11 cellular contexts compared by ENCODE assay signal in genomic region chr3:176867681-176868663, GRCh38.
DNase-seq lines count a peak whose midpoint lies in the region; ATAC-seq, FAIRE-seq and TF ChIP-seq lines count a peak whose summit lies in the region.
"Had no signal": no experiment of that assay in that cellular context is flagged by ENCODE, and none has a peak within 500 bp of the region (broad histone marks: within the 10 kb centered on the region; RNA-seq: fewer than 3 reads in every experiment).

No MANE protein-coding gene starts in this region.

- no peaks in the 10 kb centered on the region for H3K79me1 ChIP-seq in H1 (ENCODE audit: low read depth, low read length)

- intact Hi-C loops in thyroid gland (cut with DNase I), result no loop called here

- H3K56ac ChIP-seq in H1 (replicated peaks; ENCODE audit: insufficient read length, low read depth, low read length), result no peak overlapping the region

- WGBS in H1 (ENCODE audit: extremely low coverage in 1 of 2, insufficient coverage in 1 of 2, insufficient read length in 1 of 2, insufficient replicate concordance in 2 of 2, low coverage in 1 of 2, low lambda C conversion rate in 2 of 2, missing lambda C conversion rate in 1 of 2), 2 experiments, result 89% methylated on average over 7 of the region's 7 CpGs; no CpG with 5 or more reads in 1 of the 2 experiments
- 43 to 46% methylated on average over 7 of the region's 7 CpGs for WGBS in thyroid gland, 2 donors

- no peaks in the 10 kb centered on the region for H3K79me2 ChIP-seq in H1 (ENCODE audit: control insufficient read depth in 1 of 2, insufficient read depth in 2 of 2, low read length in 2 of 2)

- H3K4me2 ChIP-seq in H1 (ENCODE audit: insufficient read depth in 1 of 2, low read depth in 2 of 2, low read length in 2 of 2), result no peak overlapping the region
- H3K4me2 ChIP-seq: A549 had no signal

- H3K27me3 ChIP-seq in H1 (replicated peaks in 1 of 4; ENCODE audit: control insufficient read depth in 3 of 4, extremely low read depth in 1 of 4, insufficient read depth in 3 of 4, low read length in 3 of 4), result no peaks in the 10 kb centered on the region
- no peaks in the 10 kb centered on the region for H3K27me3 ChIP-seq in thyroid gland

- H3K4me3 ChIP-seq in H1 (ENCODE audit: extremely low read depth in 1 of 4, insufficient read depth in 2 of 4, low read depth in 3 of 4, low read length in 4 of 4) (no peak overlapping the region), thyroid gland (replicated peaks in 1 of 3) (no peak overlapping the region)
- H3K4me3 ChIP-seq: A549 had no signal

- FAIRE-seq in H1 (lab: Jason Lieb, UNC), result no peak
- FAIRE-seq: A549, H54 had no signal

- H3K18ac ChIP-seq in H1 (ENCODE audit: extremely low read depth, low read length), result no peak overlapping the region

- H2BK15ac ChIP-seq in H1 (ENCODE audit: low read length), result no peak overlapping the region

- no peak overlapping the region for H3K4ac ChIP-seq in H1 (replicated peaks; ENCODE audit: insufficient read length, low read depth, low read length)

- H3K4me3 Mint-ChIP-seq in HFFc6, result no peak overlapping the region
- no peak overlapping the region for H3K4me3 Mint-ChIP-seq in WTC11
- H3K4me3 Mint-ChIP-seq: T-helper 1 cell treated with Interleukin-12 subunit alpha and Interleukin-12 subunit beta and Interleukin-4 antibody, amounts not matched to agents 30 μg/mL and 1 μg/mL, for 36 hours had no signal

- no peak overlapping the region for H4K5ac ChIP-seq in H1 (ENCODE audit: insufficient read length, low read depth, low read length)

- H3K9me3 Mint-ChIP-seq in HFFc6 (peaks cover 4% of the 10 kb centered on the region; the same call in 1 of the 2 replicates), WTC11 (peaks cover 70% of the 10 kb centered on the region)
- H3K9me3 Mint-ChIP-seq: T-helper 1 cell treated with Interleukin-12 subunit alpha and Interleukin-12 subunit beta and Interleukin-4 antibody, amounts not matched to agents 30 μg/mL and 1 μg/mL, for 36 hours had no signal

- TF ChIP-seq CTCF in H1 (IDR thresholded peaks at IDR 0.05; ENCODE audit: control extremely low read depth in 1 of 3, insufficient read depth in 1 of 3, low read depth in 1 of 3, low read length in 3 of 3) (no peak), thyroid gland (IDR thresholded peaks at IDR 0.05) (no peak), HFFc6 (IDR thresholded peaks at IDR 0.05) (no peak), WTC11 (IDR thresholded peaks at IDR 0.05) (no peak)

- no peak overlapping the region for H3K9ac ChIP-seq in H1 (replicated peaks in 1 of 4; ENCODE audit: extremely low read depth in 1 of 4, low read depth in 3 of 4, low read length in 3 of 4)

- no peaks in the 10 kb centered on the region for H3K4me1 Mint-ChIP-seq in HFFc6 (ENCODE audit: low read depth)
- H3K4me1 Mint-ChIP-seq in WTC11, result peaks cover 5% of the 10 kb centered on the region

- no peak for TF ChIP-seq EP300 in H1 (IDR thresholded peaks at IDR 0.05; ENCODE audit: borderline replicate concordance in 1 of 2, low read depth in 2 of 2, low read length in 2 of 2)

- CTCF ChIA-PET in H1 (lab: Charles Lee; ENCODE audit: partially characterized antibody) (interaction anchor here (0.6 to 1.4 kb wide), 5 partner anchors 69 to 282 kb away, joined by 3 to 7 read pairs (median 4); no protein-coding TSS in a partner anchor), WTC11 (lab: Charles Lee) (no interaction called here)

- H3K27me3 Mint-ChIP-seq in HFFc6 (ENCODE audit: insufficient read depth) (peaks cover 5% of the 10 kb centered on the region), WTC11 (ENCODE audit: low read depth) (no peaks in the 10 kb centered on the region; the same call in 1 of the 2 replicates)

- no peak overlapping the region for H2BK120ac ChIP-seq in H1 (replicated peaks; ENCODE audit: low read depth, low read length)

- no peak overlapping the region for H3K23ac ChIP-seq in H1 (ENCODE audit: insufficient read length)

- no peak overlapping the region for H4K8ac ChIP-seq in H1 (ENCODE audit: extremely low read depth, insufficient read depth, low read length)

- no peak for TF ChIP-seq POLR2A in H1 (IDR thresholded peaks at IDR 0.05; ENCODE audit: control extremely low read depth in 1 of 2, low read depth in 2 of 2, low read length in 2 of 2)
- TF ChIP-seq POLR2A in thyroid gland (IDR thresholded peaks at IDR 0.05), result no peak

- ATAC-seq in WTC11, result no peak
- ATAC-seq: A549 had no signal

- H4K91ac ChIP-seq in H1 (replicated peaks; ENCODE audit: insufficient read length, low read length), result no peak overlapping the region

- POLR2A ChIA-PET in H1 (lab: Charles Lee; ENCODE audit: partially characterized antibody) (no interaction called here), WTC11 (lab: Charles Lee) (no interaction called here)

- no peak overlapping the region for H2BK20ac ChIP-seq in H1 (ENCODE audit: low read length)

- TF ChIP-seq RAD21 in H1 (IDR thresholded peaks at IDR 0.05 in 1 of 2, conservative IDR thresholded peaks at IDR 0.05 in 1 of 2; ENCODE audit: low read depth in 2 of 2, low read length in 2 of 2), result no peak

- H3K36me3 Mint-ChIP-seq in HFFc6 (ENCODE audit: low read depth) (no peaks in the 10 kb centered on the region), WTC11 (peaks cover 59% of the 10 kb centered on the region)

- no peak overlapping the region for H2AK5ac ChIP-seq in H1 (ENCODE audit: low read depth, low read length)

- H2AFZ ChIP-seq in H1 (ENCODE audit: low read length), result no peak overlapping the region

- no peak overlapping the region for H2BK12ac ChIP-seq in H1 (ENCODE audit: low read depth, low read length)

- H3K4me1 ChIP-seq in H1 (replicated peaks in 1 of 4; ENCODE audit: control insufficient read depth in 3 of 4, insufficient read depth in 4 of 4, low read length in 3 of 4) (no peaks in the 10 kb centered on the region), thyroid gland (peaks cover 0 to 17% of the 10 kb centered on the region in 2 donors)
- H3K4me1 ChIP-seq: A549 had no signal

- no peak overlapping the region; the same call in 1 of the 2 replicates for H3K27ac ChIP-seq in H1 (ENCODE audit: low read depth, low read length)
- H3K27ac ChIP-seq in thyroid gland, result peak overlapping the region; percentile 6 to 20 (median 19)
- H3K27ac ChIP-seq: A549 had no signal

- H3K23me2 ChIP-seq in H1 (ENCODE audit: low read depth, low read length), result no peaks in the 10 kb centered on the region

- H3K27ac Mint-ChIP-seq in HFFc6 (no peak overlapping the region), WTC11 (no peak overlapping the region)
- H3K27ac Mint-ChIP-seq: T-helper 1 cell treated with Interleukin-12 subunit alpha and Interleukin-12 subunit beta and Interleukin-4 antibody, amounts not matched to agents 30 μg/mL and 1 μg/mL, for 36 hours had no signal

- DNase-seq in NCI-H82 (lab: John Stamatoyannopoulos, UW) (peak; percentile 27), NCI-H82 treated with DMSO at 0.1 percent for 48 hours (lab: John Stamatoyannopoulos, UW; ENCODE audit: unreplicated experiment) (no peak), NCI-H345 treated with DMSO at 0.1 percent for 48 hours (lab: John Stamatoyannopoulos, UW; ENCODE audit: unreplicated experiment) (peak; percentile 52), H1 (ENCODE audit: low read depth in 1 of 2, low spot score in 2 of 2) (no peak), thyroid gland (peak; percentile 77 to 81), HFFc6 (no peak), WTC11 (ENCODE audit: low spot score) (no peak), hypothalamus (lab: John Stamatoyannopoulos, UW) (no peak)

- no peak overlapping the region for H3K14ac ChIP-seq in H1 (ENCODE audit: insufficient read length)

- peaks cover 0 to 2% (median 0%) of the 10 kb centered on the region in 4 experiments; a peak in 1 of 8 replicates for H3K36me3 ChIP-seq in H1 (ENCODE audit: control insufficient read depth in 2 of 4, insufficient read depth in 4 of 4, low read length in 3 of 4)
- H3K36me3 ChIP-seq in thyroid gland, result no peaks in the 10 kb centered on the region

- H3K9me3 ChIP-seq in H1 (ENCODE audit: insufficient read depth in 2 of 2, low read depth in 1 of 2, low read length in 1 of 2) (peaks cover 14 to 15% of the 10 kb centered on the region in 2 experiments; a peak in 2 of 4 replicates), thyroid gland (no peaks in the 10 kb centered on the region)
- H3K9me3 ChIP-seq: A549 had no signal

- H2BK5ac ChIP-seq in H1 (ENCODE audit: low read depth, low read length), result no peak overlapping the region

- no peaks in the 10 kb centered on the region for H4K20me1 ChIP-seq in H1 (replicated peaks in 1 of 2; ENCODE audit: control insufficient read depth in 1 of 2, insufficient read depth in 2 of 2, low read length in 2 of 2)

TF ChIP-seq in H1, 55 proteins besides CTCF, POLR2A, EP300 and RAD21:
- TF ChIP-seq TBP (IDR thresholded peaks at IDR 0.05; ENCODE audit: low read depth, low read length) (no peak), RNF2 (IDR thresholded peaks at IDR 0.05; ENCODE audit: borderline replicate concordance, low read depth, low read length, missing control alignments, poor library complexity, severe bottlenecking) (no peak), CTBP2 (IDR thresholded peaks at IDR 0.05; ENCODE audit: borderline replicate concordance, insufficient read depth, insufficient read length, low read length) (no peak), SIN3A (conservative IDR thresholded peaks at IDR 0.05 in 1 of 2, IDR thresholded peaks at IDR 0.05 in 1 of 2; ENCODE audit: low read depth in 1 of 2, low read length in 2 of 2) (no peak), TEAD4 (IDR thresholded peaks at IDR 0.05; ENCODE audit: low read depth, low read length) (peak; percentile 59)
TF ChIP-seq in H1: peak in this region for 1.

TF ChIP-seq in WTC11, 78 proteins besides CTCF, POLR2A, EP300 and RAD21 (continues in another document):
- no peak for TF ChIP-seq NR3C1 (CRISPR knock-in tag; conservative IDR thresholded peaks at IDR 0.05; ENCODE audit: low read depth)

Comparison
In these comparisons a context has a peak if more than half of its experiments do, and no peak if none do; other contexts are left out.
1. DNase-seq: peak in NCI-H82 (single experiment), NCI-H345 treated with DMSO at 0.1 percent for 48 hours (single experiment) and thyroid gland (2 of 2); none in NCI-H82 treated with DMSO at 0.1 percent for 48 hours (single experiment), H1 (0 of 2), HFFc6 (single experiment), WTC11 (single experiment) and hypothalamus (0 of 51).